19 cellular contexts compared by ENCODE assay signal in the genomic region with DNA sequence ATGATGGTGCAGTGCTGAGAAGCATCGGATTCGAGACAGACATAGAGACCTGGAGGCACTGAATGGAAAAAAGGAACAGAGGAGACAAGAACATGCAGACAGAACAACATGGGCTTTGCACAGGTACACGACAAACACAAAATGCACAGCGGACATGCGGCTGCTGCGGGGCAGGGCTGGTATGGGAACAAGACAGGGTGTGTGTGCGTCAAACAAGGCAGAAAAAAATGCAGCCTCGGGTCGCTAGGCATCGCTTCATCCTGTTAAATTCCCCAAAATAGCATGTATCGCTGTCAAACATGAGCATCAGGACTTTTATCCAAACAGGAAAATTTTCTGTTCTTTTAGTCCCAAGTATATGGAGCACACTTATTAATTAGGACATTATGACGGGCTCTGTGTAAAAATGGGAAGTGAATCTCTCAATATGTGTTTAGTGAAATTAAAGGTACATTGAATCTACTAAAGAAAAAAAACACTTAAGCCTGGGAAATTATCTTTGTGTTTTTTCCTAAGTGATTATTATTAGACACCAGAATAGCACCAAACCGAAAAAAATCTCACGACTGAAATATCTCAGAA. TPM values are rescaled to one million over a fixed set of nuclear protein-coding genes. Genes with fewer than 3 reads are reported as not detected.
DNase-seq lines count a peak whose midpoint lies in the region; ATAC-seq and TF ChIP-seq lines count a peak whose summit lies in the region.
"Had no signal": no experiment of that assay in that cellular context is flagged by ENCODE, and none has a peak within 500 bp of the region (broad histone marks: within the 10 kb centered on the region; RNA-seq: fewer than 3 reads in every experiment).

No MANE protein-coding gene starts in this region.

- no peaks in the 10 kb centered on the region for H4K20me1 ChIP-seq in DOHH2 (ENCODE audit: control insufficient read depth, insufficient read depth, low read depth, low read length)

- ATAC-seq in activated B cell treated with CpG ODN at 0.5 μM for 24 hours (ENCODE audit: low read depth), result no peak
- ATAC-seq in naive B cell (ENCODE audit: low read depth in 2 of 2), result no peak
- ATAC-seq in HG02973 (IDR thresholded peaks at IDR 0.05; ENCODE audit: unreplicated experiment), result no peak
- ATAC-seq: K562 had no signal

- peaks cover 62% of the 10 kb centered on the region for H3K4me1 ChIP-seq in DOHH2 (ENCODE audit: control insufficient read depth, low read length)
- H3K4me1 ChIP-seq: Caco-2, HAP-1 had no signal

- TF ChIP-seq CTCF in DOHH2 (IDR thresholded peaks at IDR 0.05; ENCODE audit: low read depth, low read length, poor library complexity, severe bottlenecking), result no peak
- TF ChIP-seq CTCF in activated B cell treated with CpG ODN at 0.5 μM for 24 hours (IDR thresholded peaks at IDR 0.05), result no peak

- intact Hi-C loops in activated B cell treated with CpG ODN at 0.5 μM for 24 hours (cut with micrococcal nuclease), result loop anchor here (5.0 kb wide), 1 partner anchor 36 kb away; the partner anchor contains the start of gene TBXT

- peak overlapping the region; percentile 98 for H3K4me2 ChIP-seq in DOHH2 (ENCODE audit: low read length)

- no peak overlapping the region for H3K27ac Mint-ChIP-seq in IgD-negative memory B cell
- no peak overlapping the region for H3K27ac Mint-ChIP-seq in activated B cell treated with CpG ODN at 0.5 μM for 24 hours
- peak overlapping the region in 5 of 6 donors; percentile 25 to 74 (median 50) for H3K27ac Mint-ChIP-seq in naive B cell
- H3K27ac Mint-ChIP-seq: CD4-positive, alpha-beta T cell had no signal

- H3K9me2 ChIP-seq in DOHH2 (replicated peaks; ENCODE audit: control insufficient read depth, low read length), result no peaks in the 10 kb centered on the region

- H3K27me3 Mint-ChIP-seq in IgD-negative memory B cell, result peaks cover 4% of the 10 kb centered on the region
- peaks cover 2% of the 10 kb centered on the region for H3K27me3 Mint-ChIP-seq in activated B cell treated with CpG ODN at 0.5 μM for 24 hours
- H3K27me3 Mint-ChIP-seq in naive B cell, result peaks cover 0 to 8% (median 5%) of the 10 kb centered on the region in 3 donors

- no peaks in the 10 kb centered on the region for H3K9me3 Mint-ChIP-seq in IgD-negative memory B cell
- H3K9me3 Mint-ChIP-seq in activated B cell treated with CpG ODN at 0.5 μM for 24 hours, result no peaks in the 10 kb centered on the region
- peaks cover 0 to 2% (median 0%) of the 10 kb centered on the region in 7 donors for H3K9me3 Mint-ChIP-seq in naive B cell
- H3K9me3 Mint-ChIP-seq: CD4-positive, alpha-beta T cell had no signal

- DNase-seq in activated B cell treated with CpG ODN at 0.5 μM for 24 hours, result no peak
- DNase-seq in naive B cell, result no peak
- no peak for DNase-seq in T-helper 2 cell
- no peak for DNase-seq in caudate nucleus (lab: John Stamatoyannopoulos, UW)
- DNase-seq: ACHN; Caco-2; CD4-positive, alpha-beta T cell; GDM1; GM23248 had no signal

- CTCF ChIA-PET in activated B cell treated with CpG ODN at 0.5 μM for 24 hours (lab: Charles Lee), result no interaction called here

- POLR2A ChIA-PET in activated B cell treated with CpG ODN at 0.5 μM for 24 hours (lab: Charles Lee), result no interaction called here

- H3K27ac ChIP-seq in DOHH2 (ENCODE audit: low read depth, low read length) (peak overlapping the region; percentile 97), caudate nucleus (ENCODE audit: low read depth, low read length) (no peak overlapping the region)
- H3K27ac ChIP-seq: GM23248, HL-60 had no signal

- peak overlapping the region; percentile 70 for H3K4me3 ChIP-seq in DOHH2 (ENCODE audit: low read length)
- H3K4me3 ChIP-seq: GM23248, HAP-1, K562 had no signal

- H3F3A ChIP-seq in DOHH2 (ENCODE audit: control insufficient read depth, insufficient read depth), result peaks cover 22% of the 10 kb centered on the region

- H3K36me3 Mint-ChIP-seq in IgD-negative memory B cell, result peaks cover 1% of the 10 kb centered on the region
- H3K36me3 Mint-ChIP-seq in activated B cell treated with CpG ODN at 0.5 μM for 24 hours (ENCODE audit: low read depth), result no peaks in the 10 kb centered on the region
- peaks cover 0 to 4% of the 10 kb centered on the region in 2 donors for H3K36me3 Mint-ChIP-seq in naive B cell

- H3K4me1 Mint-ChIP-seq in IgD-negative memory B cell (peaks cover 21 to 24% (median 23%) of the 10 kb centered on the region in 3 donors), activated B cell treated with CpG ODN at 0.5 μM for 24 hours (peaks cover 49% of the 10 kb centered on the region), naive B cell (peaks cover 40 to 45% (median 43%) of the 10 kb centered on the region in 3 donors)

- H3K27me3 ChIP-seq in DOHH2 (ENCODE audit: control insufficient read depth, low read length), result no peaks in the 10 kb centered on the region

- peak overlapping the region in 3 of 4 donors; percentile 18 to 90 (median 78) for H3K4me3 Mint-ChIP-seq in IgD-negative memory B cell
- peak overlapping the region; percentile 68 for H3K4me3 Mint-ChIP-seq in activated B cell treated with CpG ODN at 0.5 μM for 24 hours
- H3K4me3 Mint-ChIP-seq in naive B cell, result peak overlapping the region; percentile 34 to 86 (median 80)
- H3K4me3 Mint-ChIP-seq: CD4-positive, alpha-beta T cell had no signal

- H3K36me3 ChIP-seq in DOHH2 (ENCODE audit: control insufficient read depth, low read length), result no peaks in the 10 kb centered on the region
- H3K36me3 ChIP-seq: HAP-1 had no signal

- no peaks in the 10 kb centered on the region for H3K79me2 ChIP-seq in DOHH2 (ENCODE audit: control insufficient read depth, low read length)

- H3K9me3 ChIP-seq in DOHH2 (ENCODE audit: control insufficient read depth, insufficient read depth, low read length), result no peaks in the 10 kb centered on the region
- H3K9me3 ChIP-seq: Caco-2, HAP-1 had no signal

RNA-seq across cellular contexts. Expression of gene TBXT, which starts 36.1 kb away (rescaled TPM):
- polyA plus RNA-seq in IgD-negative memory B cell (not detected), naive B cell (ENCODE audit: low read depth in 6 of 6) (not detected)
- 0.10 and 0.24 TPM in 2 replicates for total RNA-seq in activated B cell treated with CpG ODN at 0.5 μM for 24 hours
- total RNA-seq: Caco-2; CD4-positive, alpha-beta T cell; Daoy; GM23248; H4; HT1080; K562 had no signal
- polyA plus RNA-seq: BJ, GM23248, K562 had no signal

Comparison
In these comparisons a context has a peak if more than half of its experiments do, and no peak if none do; other contexts are left out.
1. H3K27ac Mint-ChIP-seq: peak in naive B cell (5 of 6); none in IgD-negative memory B cell (0 of 3) and activated B cell treated with CpG ODN at 0.5 μM for 24 hours (single experiment).
2. Peak in every context shown above with its lines, with median percentiles within 50 percentile points of each other: H3K4me3 Mint-ChIP-seq.